Comparison of ENCODE assay signal across 14 cellular contexts in the genomic region with DNA sequence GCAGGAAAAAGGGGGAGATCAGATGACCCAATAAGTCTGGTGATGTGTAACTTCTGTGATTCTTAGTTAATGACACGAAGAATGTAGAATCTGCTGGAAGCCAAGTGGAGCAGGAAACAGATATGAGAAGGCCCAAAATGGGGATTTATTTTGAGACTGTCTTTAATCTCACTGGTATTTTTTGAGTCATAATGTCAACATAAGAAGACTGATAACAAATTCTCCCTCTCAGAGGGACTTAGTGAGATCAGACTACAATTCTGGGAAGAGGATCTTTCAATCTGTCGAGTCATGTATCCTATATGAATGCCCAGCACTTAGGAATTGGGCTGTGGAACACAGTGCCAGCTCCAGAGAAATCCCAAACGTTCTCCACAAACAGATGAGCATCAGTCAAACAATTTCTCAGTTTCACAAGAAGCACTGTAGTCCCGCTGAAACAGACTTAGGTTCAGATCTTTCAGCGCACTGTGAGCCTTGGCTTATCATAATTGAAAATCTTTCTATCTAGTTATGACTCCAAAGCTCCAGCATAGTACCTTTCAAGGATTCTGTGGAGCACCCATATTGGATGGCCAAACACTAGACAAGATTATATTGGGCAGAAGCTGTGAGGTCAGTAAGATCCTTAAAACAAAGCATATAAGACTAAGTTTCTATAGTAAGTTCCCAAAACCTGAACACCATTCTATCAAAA.
DNase-seq lines count a peak whose midpoint lies in the region; ATAC-seq and TF ChIP-seq lines count a peak whose summit lies in the region.
"Had no signal": no experiment of that assay in that cellular context is flagged by ENCODE, and none has a peak within 500 bp of the region (broad histone marks: within the 10 kb centered on the region; RNA-seq: fewer than 3 reads in every experiment).

No MANE protein-coding gene starts in this region.

- no peak overlapping the region for H3K4me3 Mint-ChIP-seq in GM23338
- no peak overlapping the region for H3K4me3 Mint-ChIP-seq in activated CD8-positive, alpha-beta T cell treated with anti-CD3 and anti-CD28 coated beads for 36 hours
- H3K4me3 Mint-ChIP-seq: activated naive CD4-positive, alpha-beta T cell treated with anti-CD3 and anti-CD28 coated beads, Interleukin-2, amount 50 U/mL, for 24 hours; nephron had no signal

- POLR2A ChIA-PET in activated CD8-positive, alpha-beta T cell treated with anti-CD3 and anti-CD28 coated beads for 36 hours (lab: Charles Lee), result no interaction called here

- H3K9me3 Mint-ChIP-seq in GM23338, result no peaks in the 10 kb centered on the region
- peaks cover 6% of the 10 kb centered on the region for H3K9me3 Mint-ChIP-seq in activated CD8-positive, alpha-beta T cell treated with anti-CD3 and anti-CD28 coated beads for 36 hours
- H3K9me3 Mint-ChIP-seq: activated naive CD4-positive, alpha-beta T cell treated with anti-CD3 and anti-CD28 coated beads, Interleukin-2, amount 50 U/mL, for 24 hours; nephron had no signal

- no peak for DNase-seq in GM23338 (ENCODE audit: low spot score)
- DNase-seq in adipocyte (ENCODE audit: low read depth), result peak; percentile 61
- DNase-seq in glomerular endothelial cell (ENCODE audit: extremely low read depth, low read depth, low spot score), result peak; percentile 62
- no peak for DNase-seq in smooth muscle cell (lab: John Stamatoyannopoulos, UW; ENCODE audit: unreplicated experiment)
- DNase-seq in activated CD8-positive, alpha-beta memory T cell treated with anti-CD3 and anti-CD28 coated beads for 24 hours, result no peak
- DNase-seq in SK-N-DZ (ENCODE audit: low spot score), result no peak
- DNase-seq in activated CD8-positive, alpha-beta T cell treated with anti-CD3 and anti-CD28 coated beads for 36 hours, result no peak
- DNase-seq: Karpas-422, NCI-H2029 treated with DMSO at 0.1 percent for 48 hours, NCI-H82, small intestine had no signal

- peak overlapping the region; percentile 38; the same call in 1 of the 2 replicates for H3K27ac Mint-ChIP-seq in GM23338
- no peak overlapping the region for H3K27ac Mint-ChIP-seq in activated CD8-positive, alpha-beta T cell treated with anti-CD3 and anti-CD28 coated beads for 36 hours
- H3K27ac Mint-ChIP-seq: activated naive CD4-positive, alpha-beta T cell treated with anti-CD3 and anti-CD28 coated beads, Interleukin-2, amount 50 U/mL, for 24 hours; nephron had no signal

- H3K27ac ChIP-seq in GM23338 (ENCODE audit: low read depth) (no peak overlapping the region), smooth muscle cell (ENCODE audit: low read depth) (peak overlapping the region; percentile 95)
- H3K27ac ChIP-seq: coronary artery had no signal

- no peak overlapping the region for H3K4me2 ChIP-seq in GM23338
- H3K4me2 ChIP-seq in smooth muscle cell, result peak overlapping the region; percentile 69

- H3K79me2 ChIP-seq in GM23338 (replicated peaks; ENCODE audit: insufficient read depth) (no peaks in the 10 kb centered on the region), smooth muscle cell (ENCODE audit: low read depth) (no peaks in the 10 kb centered on the region)

- 11% methylated on average over 5 of the region's 5 CpGs for WGBS in smooth muscle cell (ENCODE audit: low lambda C conversion rate)

- intact Hi-C loops in activated CD8-positive, alpha-beta T cell treated with anti-CD3 and anti-CD28 coated beads for 36 hours (cut with micrococcal nuclease), result no loop called here

- H3K36me3 ChIP-seq in GM23338 (ENCODE audit: insufficient read depth) (no peaks in the 10 kb centered on the region), adipocyte (ENCODE audit: control insufficient read depth, insufficient read depth, low read length, severe bottlenecking) (no peaks in the 10 kb centered on the region), smooth muscle cell (ENCODE audit: low read depth) (no peaks in the 10 kb centered on the region)

- CTCF ChIA-PET in activated CD8-positive, alpha-beta T cell treated with anti-CD3 and anti-CD28 coated beads for 36 hours (lab: Charles Lee), result no interaction called here

- no peak for ATAC-seq in GM23338
- ATAC-seq in activated CD8-positive, alpha-beta T cell treated with anti-CD3 and anti-CD28 coated beads for 36 hours, result no peak

- no peaks in the 10 kb centered on the region for H3K27me3 Mint-ChIP-seq in GM23338 (ENCODE audit: insufficient read depth, low read depth, poor library complexity)
- H3K27me3 Mint-ChIP-seq in activated CD8-positive, alpha-beta T cell treated with anti-CD3 and anti-CD28 coated beads for 36 hours, result no peaks in the 10 kb centered on the region
- H3K27me3 Mint-ChIP-seq: activated naive CD4-positive, alpha-beta T cell treated with anti-CD3 and anti-CD28 coated beads, Interleukin-2, amount 50 U/mL, for 24 hours had no signal

- no peaks in the 10 kb centered on the region for H3K4me1 ChIP-seq in GM23338 (ENCODE audit: insufficient read depth)
- peaks cover 4% of the 10 kb centered on the region for H3K4me1 ChIP-seq in adipocyte (ENCODE audit: control insufficient read depth, insufficient read depth, low read length)
- peaks cover 8% of the 10 kb centered on the region for H3K4me1 ChIP-seq in smooth muscle cell (ENCODE audit: low read depth)

- H4K20me1 ChIP-seq in GM23338 (replicated peaks; ENCODE audit: insufficient read depth) (no peaks in the 10 kb centered on the region), smooth muscle cell (ENCODE audit: low read depth) (no peaks in the 10 kb centered on the region)

- H2AFZ ChIP-seq in GM23338, result peak overlapping the region; percentile 21; the same call in 1 of the 2 replicates
- H2AFZ ChIP-seq in smooth muscle cell (ENCODE audit: low read depth), result peak overlapping the region; percentile 28

- TF ChIP-seq CTCF in GM23338 (conservative IDR thresholded peaks at IDR 0.05; ENCODE audit: low read depth in 2 of 2) (no peak), smooth muscle cell (IDR thresholded peaks at IDR 0.05; ENCODE audit: borderline replicate concordance, insufficient read depth, poor library complexity, severe bottlenecking) (no peak)
- TF ChIP-seq CTCF in activated CD8-positive, alpha-beta T cell treated with anti-CD3 and anti-CD28 coated beads for 36 hours (IDR thresholded peaks at IDR 0.05), result no peak

- H3K9ac ChIP-seq in adipocyte (ENCODE audit: low read length) (no peak overlapping the region), smooth muscle cell (ENCODE audit: low read depth) (peak overlapping the region; percentile 77)

- H3K4me3 ChIP-seq in GM23338 (no peak overlapping the region), adipocyte (ENCODE audit: low read length) (no peak overlapping the region), smooth muscle cell (no peak overlapping the region)
- H3K4me3 ChIP-seq: coronary artery had no signal

- no peaks in the 10 kb centered on the region for H3K9me2 ChIP-seq in GM23338 (ENCODE audit: insufficient read depth)

- no peaks in the 10 kb centered on the region for H3K4me1 Mint-ChIP-seq in GM23338
- H3K4me1 Mint-ChIP-seq in activated CD8-positive, alpha-beta T cell treated with anti-CD3 and anti-CD28 coated beads for 36 hours (ENCODE audit: low read depth), result no peaks in the 10 kb centered on the region
- H3K4me1 Mint-ChIP-seq: activated naive CD4-positive, alpha-beta T cell treated with anti-CD3 and anti-CD28 coated beads, Interleukin-2, amount 50 U/mL, for 24 hours had no signal

- H3F3A ChIP-seq in GM23338 (replicated peaks; ENCODE audit: low read depth) (no peaks in the 10 kb centered on the region), smooth muscle cell (ENCODE audit: low read depth) (peaks cover 20% of the 10 kb centered on the region)

- H3K27me3 ChIP-seq in GM23338 (ENCODE audit: insufficient read depth) (no peaks in the 10 kb centered on the region), adipocyte (replicated peaks; ENCODE audit: control insufficient read depth, insufficient read depth, low read length) (no peaks in the 10 kb centered on the region), smooth muscle cell (ENCODE audit: low read depth) (no peaks in the 10 kb centered on the region)

- no peaks in the 10 kb centered on the region for H3K9me3 ChIP-seq in adipocyte (ENCODE audit: control insufficient read depth, low read length)
- H3K9me3 ChIP-seq in smooth muscle cell (replicated peaks; ENCODE audit: low read depth), result no peaks in the 10 kb centered on the region

- no peaks in the 10 kb centered on the region for H3K36me3 Mint-ChIP-seq in GM23338 (ENCODE audit: low read depth)
- H3K36me3 Mint-ChIP-seq in activated CD8-positive, alpha-beta T cell treated with anti-CD3 and anti-CD28 coated beads for 36 hours (ENCODE audit: low read depth), result no peaks in the 10 kb centered on the region
- H3K36me3 Mint-ChIP-seq: activated naive CD4-positive, alpha-beta T cell treated with anti-CD3 and anti-CD28 coated beads, Interleukin-2, amount 50 U/mL, for 24 hours had no signal

TF ChIP-seq in GM23338, 12 proteins besides CTCF, POLR2A, EP300 and RAD21:
- TF ChIP-seq JUNB (IDR thresholded peaks at IDR 0.05; ENCODE audit: unreplicated experiment) (no peak), EZH2 (IDR thresholded peaks at IDR 0.05; ENCODE audit: low read depth, unreplicated experiment) (no peak)

Comparison
In these comparisons a context has a peak if more than half of its experiments do, and no peak if none do; other contexts are left out.
1. DNase-seq: peak in adipocyte (single experiment) and glomerular endothelial cell (single experiment); none in GM23338 (single experiment), smooth muscle cell (single experiment), activated CD8-positive, alpha-beta memory T cell treated with anti-CD3 and anti-CD28 coated beads for 24 hours (single experiment), SK-N-DZ (single experiment) and activated CD8-positive, alpha-beta T cell treated with anti-CD3 and anti-CD28 coated beads for 36 hours (single experiment).